Comparison of ENCODE assay signal across 8 cellular contexts in the genomic region with DNA sequence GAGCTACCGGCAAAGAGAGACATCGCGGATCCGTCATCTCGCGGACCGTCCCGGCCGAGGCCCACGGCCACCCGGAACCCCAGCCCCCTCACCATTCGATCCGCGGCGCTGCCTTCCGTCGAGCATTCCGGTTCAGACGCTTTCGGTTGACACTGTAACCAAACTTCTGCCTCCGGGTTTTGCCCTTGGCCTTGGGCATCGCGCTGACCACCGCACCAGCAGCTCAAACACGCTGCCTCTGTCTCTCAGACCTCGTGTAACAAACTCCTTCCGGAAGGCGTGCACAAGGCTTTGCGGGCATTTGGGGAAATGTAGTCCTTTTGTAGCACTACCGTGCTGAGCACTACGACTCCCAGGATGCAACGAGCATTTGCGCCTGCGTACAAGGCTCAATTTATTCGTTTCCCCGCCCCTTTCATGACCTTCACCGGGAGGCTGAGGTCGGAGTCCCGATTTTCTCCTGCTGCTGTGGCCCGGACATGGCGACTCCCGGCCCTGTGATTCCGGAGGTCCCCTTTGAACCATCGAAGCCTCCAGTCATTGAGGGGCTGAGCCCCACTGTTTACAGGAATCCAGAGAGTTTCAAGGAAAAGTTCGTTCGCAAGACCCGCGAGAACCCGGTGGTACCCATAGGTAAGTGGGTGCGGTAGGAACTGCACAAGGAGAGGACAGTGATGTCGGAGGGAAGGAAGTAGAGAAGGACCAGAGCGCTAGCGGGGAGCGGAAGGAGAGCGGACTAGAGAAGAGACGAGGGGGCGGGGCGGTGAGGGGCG. TPM values are rescaled to one million over a fixed set of nuclear protein-coding genes. Genes with fewer than 3 reads are reported as not detected.
DNase-seq lines count a peak whose midpoint lies in the region; ATAC-seq and FAIRE-seq lines count a peak whose summit lies in the region.

A gene with protein sequence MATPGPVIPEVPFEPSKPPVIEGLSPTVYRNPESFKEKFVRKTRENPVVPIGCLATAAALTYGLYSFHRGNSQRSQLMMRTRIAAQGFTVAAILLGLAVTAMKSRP (plus strand): TSS at position 411 of the 773 bp plus-strand sequence. CDS start 69 bp downstream, at position 480.
A gene with protein sequence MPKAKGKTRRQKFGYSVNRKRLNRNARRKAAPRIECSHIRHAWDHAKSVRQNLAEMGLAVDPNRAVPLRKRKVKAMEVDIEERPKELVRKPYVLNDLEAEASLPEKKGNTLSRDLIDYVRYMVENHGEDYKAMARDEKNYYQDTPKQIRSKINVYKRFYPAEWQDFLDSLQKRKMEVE (minus strand): TSS at position 258 of the 773 bp plus-strand sequence. CDS start 59 bp downstream, at position 199.

- H2BK15ac ChIP-seq in mesenchymal stem cell (ENCODE audit: low read depth, poor library complexity, severe bottlenecking), result peak within 1 kb of the TSS; percentile 68

- H3K4me3 ChIP-seq in endocrine pancreas (ENCODE audit: control insufficient read depth, insufficient read depth, low read length), result peak within 1 kb of the TSS; percentile 75
- H3K4me3 ChIP-seq in mesenchymal stem cell (ENCODE audit: insufficient read depth in 1 of 2, low read depth in 1 of 2, low read length in 2 of 2), result peak within 1 kb of the TSS; percentile 84 to 98

- peak within 1 kb of the TSS; percentile 99 for H3K27ac ChIP-seq in mesenchymal stem cell (ENCODE audit: low read length, poor library complexity, severe bottlenecking)

- peak within 1 kb of the TSS; percentile 77 for H3K4ac ChIP-seq in mesenchymal stem cell (ENCODE audit: low read depth in 1 of 2, low read length in 2 of 2)

- DNase-seq in COLO829 (ENCODE audit: low spot score) (peak; percentile 98), HTR-8/SVneo (ENCODE audit: insufficient read length, low spot score) (peak; percentile 99), NOMO-1 treated with dmso at 0.1 percent for 144 hours (lab: John Stamatoyannopoulos, UW; ENCODE audit: unreplicated experiment) (peak; percentile 98), mesenchymal stem cell (peak; percentile 99)
- DNase-seq in activated CD8-positive, alpha-beta memory T cell treated with anti-CD3 and anti-CD28 coated beads for 48 hours (ENCODE audit: low read depth in 2 of 3, low spot score in 2 of 3), result peak; percentile 90 to 96 (median 96)
- peak; percentile 97 for DNase-seq in stimulated activated CD8-positive, alpha-beta memory T cell treated with anti-CD3 and anti-CD28 coated beads, Interleukin-12 subunit alpha, Interleukin-12 subunit beta, amount 100 ng/mL, for 4 hours (ENCODE audit: low read depth)

- peak within 1 kb of the TSS; percentile 86 for H3K4me2 ChIP-seq in mesenchymal stem cell (ENCODE audit: low read length, poor library complexity, severe bottlenecking)

- H3K27me3 ChIP-seq in endocrine pancreas (ENCODE audit: control insufficient read depth, insufficient read depth, low read length) (no peaks in the 10 kb centered on the region), mesenchymal stem cell (ENCODE audit: control insufficient read depth in 1 of 2, insufficient read depth in 1 of 2, low read length in 2 of 2) (no peaks in the 10 kb centered on the region)

- peak; percentile 79 for ATAC-seq in GM21367 (IDR thresholded peaks at IDR 0.05; ENCODE audit: unreplicated experiment)

- under 1% methylated on average over 59 of the region's 59 CpGs for WGBS in mesenchymal stem cell

- peak within 1 kb of the TSS; percentile 90 to 94 for H3K18ac ChIP-seq in mesenchymal stem cell (ENCODE audit: low read depth in 1 of 2, low read length in 2 of 2)

- peak within 1 kb of the TSS; percentile 95 for H4K8ac ChIP-seq in mesenchymal stem cell (ENCODE audit: low read length)

- H2AFZ ChIP-seq in mesenchymal stem cell (ENCODE audit: low read depth, low read length), result peak within 1 kb of the TSS; percentile 83

- H3K4me1 ChIP-seq in endocrine pancreas (ENCODE audit: control insufficient read depth, insufficient read depth, low read length), result no peaks in the 10 kb centered on the region
- H3K4me1 ChIP-seq in mesenchymal stem cell (ENCODE audit: control insufficient read depth, insufficient read depth, low read depth, low read length), result peaks cover 5% of the 10 kb centered on the region

- peak; percentile 89 for FAIRE-seq in HTR-8/SVneo (lab: Jason Lieb, UNC)

- H3K9ac ChIP-seq in endocrine pancreas (ENCODE audit: control insufficient read depth, insufficient read depth, low read length), result peak within 1 kb of the TSS; percentile 89
- H3K9ac ChIP-seq in mesenchymal stem cell (ENCODE audit: low read length), result peak within 1 kb of the TSS; percentile 94

- peak within 1 kb of the TSS; percentile 92 for H4K91ac ChIP-seq in mesenchymal stem cell (ENCODE audit: low read length)

- H2BK12ac ChIP-seq in mesenchymal stem cell (ENCODE audit: low read length in 2 of 2), result peak within 1 kb of the TSS; percentile 1 to 11

- H2BK120ac ChIP-seq in mesenchymal stem cell (ENCODE audit: low read depth, low read length), result peak within 1 kb of the TSS; percentile 82

- peaks cover 38% of the 10 kb centered on the region for H3K79me1 ChIP-seq in mesenchymal stem cell (replicated peaks; ENCODE audit: low read length, poor library complexity, severe bottlenecking)

- no peaks in the 10 kb centered on the region for H3K36me3 ChIP-seq in endocrine pancreas (ENCODE audit: control insufficient read depth, insufficient read depth, low read length)
- peaks cover 54 to 63% of the 10 kb centered on the region in 2 experiments for H3K36me3 ChIP-seq in mesenchymal stem cell (ENCODE audit: control insufficient read depth in 1 of 2, insufficient read depth in 2 of 2, low read depth in 1 of 2, low read length in 2 of 2)

- H3K14ac ChIP-seq in mesenchymal stem cell (ENCODE audit: low read length in 2 of 2), result peak within 1 kb of the TSS in 1 of 2 experiments; percentile 73

- H2AK5ac ChIP-seq in mesenchymal stem cell (ENCODE audit: low read length, severe bottlenecking), result no peak within 1 kb of the TSS

- peak within 1 kb of the TSS; percentile 79 for H2BK5ac ChIP-seq in mesenchymal stem cell (ENCODE audit: low read depth, low read length, poor library complexity, severe bottlenecking)

- H3K23ac ChIP-seq in mesenchymal stem cell (ENCODE audit: low read length in 2 of 2), result peak within 1 kb of the TSS in 1 of 2 experiments; percentile 87

- H3K9me3 ChIP-seq in endocrine pancreas (ENCODE audit: control insufficient read depth, low read length) (no peaks in the 10 kb centered on the region), mesenchymal stem cell (ENCODE audit: control insufficient read depth, low read length) (no peaks in the 10 kb centered on the region)

RNA-seq across cellular contexts. Expression of the first gene that starts in this region (rescaled TPM):
- polyA plus RNA-seq in mesenchymal stem cell (2013, experiment 1 of 2), result 225 TPM
- 222 TPM for polyA plus RNA-seq in mesenchymal stem cell (2013, experiment 2 of 2)

RNA-seq across cellular contexts. Expression of the second gene that starts in this region (rescaled TPM):
- 17.4 TPM for polyA plus RNA-seq in mesenchymal stem cell (2013, experiment 1 of 2)
- polyA plus RNA-seq in mesenchymal stem cell (2013, experiment 2 of 2), result 18.6 TPM

Comparison
In these comparisons a context has a peak if more than half of its experiments do, and no peak if none do; other contexts are left out.
1. Peak in every context shown above with its lines: DNase-seq, ATAC-seq, H3K4me3 ChIP-seq and H3K27ac ChIP-seq.